8 cellular contexts compared by ENCODE assay signal in the genomic region with DNA sequence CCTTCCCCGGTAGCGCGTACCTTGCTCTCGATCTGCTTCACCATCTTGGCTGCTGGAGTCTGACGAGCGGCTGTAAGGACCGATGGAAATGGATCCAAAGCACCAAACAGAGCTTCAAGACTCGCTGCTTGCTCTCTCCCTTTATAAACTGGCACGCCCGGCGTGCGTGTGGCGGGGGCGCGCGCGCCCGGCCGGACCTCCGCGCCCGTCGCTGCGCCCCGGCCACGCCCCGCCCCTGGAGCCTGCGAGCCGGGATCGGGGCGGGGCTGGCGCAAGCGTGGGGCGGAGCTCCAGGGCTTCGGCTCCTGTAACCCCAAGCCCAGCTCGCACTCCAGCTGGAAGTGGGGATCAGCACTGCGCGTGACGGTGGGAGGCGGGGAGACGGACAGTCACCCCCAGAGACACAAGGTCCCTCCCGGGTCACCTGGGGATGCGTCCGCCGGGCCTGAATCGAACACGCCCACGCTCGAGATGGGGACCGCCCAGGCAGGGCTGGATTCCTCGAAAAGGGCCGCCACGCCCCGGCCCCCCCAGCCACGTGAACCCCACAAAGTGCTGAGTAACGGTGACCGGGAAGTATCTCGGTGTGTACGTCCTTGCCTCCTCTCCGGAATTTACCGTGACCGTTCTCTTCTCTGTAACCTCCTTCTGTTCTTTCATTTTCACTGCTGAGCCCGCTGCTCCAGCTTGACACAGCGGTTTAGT. TPM values are rescaled to one million over a fixed set of nuclear protein-coding genes. Genes with fewer than 3 reads are reported as not detected.
A peak's percentile ranks its signal among the peaks of the same experiment; 100 is the strongest.
DNase-seq lines count a peak whose midpoint lies in the region; ATAC-seq, FAIRE-seq and TF ChIP-seq lines count a peak whose summit lies in the region.

TXN (minus strand) TSS at position 116 of the 705 bp plus-strand sequence; CDS start at position 44, 72 bp downstream.

- no TSS peak for BruUV-seq in OCI-LY7 (replicated peaks; lab: Mats Ljungman, UMichigan)

- H3K79me2 ChIP-seq in OCI-LY7 (ENCODE audit: insufficient read depth, low read depth, low read length) = peaks cover 45% of the 10 kb centered on the region

- peak within 1 kb of the TSS; percentile 87 for H3K4me2 ChIP-seq in OCI-LY7 (ENCODE audit: low read length)

- H3K9me2 ChIP-seq in OCI-LY7 (ENCODE audit: insufficient read depth, low read length) = no peaks in the 10 kb centered on the region

- no peaks in the 10 kb centered on the region for H3K27me3 ChIP-seq in HUES6 (ENCODE audit: control insufficient read depth, insufficient read depth, low read length)

- H3K27ac ChIP-seq in HUES6 (ENCODE audit: low read depth, low read length) (peak within 1 kb of the TSS; percentile 93), OCI-LY7 (ENCODE audit: low read depth, low read length, poor library complexity, severe bottlenecking) (no peak within 1 kb of the TSS)

- peak within 1 kb of the TSS; percentile 72 for H2AFZ ChIP-seq in OCI-LY7 (ENCODE audit: low read length)

- H3K36me3 ChIP-seq in HUES6 (ENCODE audit: control insufficient read depth, insufficient read depth, low read length) (0 out of 2 replicates have a peak, but pooled peaks cover 4% of the 10 kb centered on the region), OCI-LY7 (ENCODE audit: insufficient read depth, low read length) (peaks cover 4% of the 10 kb centered on the region; the same call in 1 of the 2 replicates), mucosa of descending colon (ENCODE audit: low read depth) (no peaks in the 10 kb centered on the region)

- CTCF ChIA-PET in OCI-LY7 (lab: Charles Lee; ENCODE audit: unreplicated experiment) = interaction anchor here (0.6 to 0.7 kb wide), 3 partner anchors 131 to 452 kb away, joined by 4 to 11 read pairs (median 10); no protein-coding TSS in a partner anchor

- peaks cover 14% of the 10 kb centered on the region; the same call in 1 of the 2 replicates for H4K20me1 ChIP-seq in OCI-LY7 (ENCODE audit: insufficient read depth, low read length)

- intact Hi-C loops in OCI-LY7 (cut with micrococcal nuclease; ENCODE audit: unreplicated experiment) (loop anchor here (5.0 kb wide), 1 partner anchor 51 kb away; no protein-coding TSS in a partner anchor), mucosa of descending colon (cut with DNase I, micrococcal nuclease) (no loop called here)

- DNase-seq in D721Med (ENCODE audit: insufficient read length, low spot score) (peak; percentile 30), OCI-LY7 (ENCODE audit: low spot score) (peak; percentile 89), activated T-cell treated with anti-CD3 and anti-CD28 coated beads for 1 hour (ENCODE audit: low read depth) (peak; percentile 71), epidermal melanocyte (ENCODE audit: insufficient read length, low spot score) (peak; percentile 40), mucosa of descending colon (peak; percentile 94 to 95 (median 95))
- peak; percentile 82 for DNase-seq in stimulated activated CD8-positive, alpha-beta memory T cell treated with anti-CD3 and anti-CD28 coated beads, Interleukin-4, amount 100 ng/mL, for 24 hours (ENCODE audit: low read depth)

- ATAC-seq in GM21447 (IDR thresholded peaks at IDR 0.05; ENCODE audit: unreplicated experiment) = peak; percentile 62
- peak; percentile 89 for ATAC-seq in mucosa of descending colon

- POLR2A ChIA-PET in OCI-LY7 (lab: Charles Lee) = interaction anchor here (0.6 to 1.8 kb wide), 13 partner anchors 12 to 1981 kb away, joined by 3 to 6 read pairs (median 3); no protein-coding TSS in a partner anchor

- H3K9ac ChIP-seq in HUES6 (ENCODE audit: low read length) = peak within 1 kb of the TSS; percentile 95

- FAIRE-seq in D721Med (lab: Jason Lieb, UNC) = no peak

- peaks cover 30% of the 10 kb centered on the region for H3K4me1 ChIP-seq in HUES6 (ENCODE audit: control insufficient read depth, insufficient read depth, low read length)
- peaks cover 26% of the 10 kb centered on the region for H3K4me1 ChIP-seq in OCI-LY7 (ENCODE audit: insufficient read depth, low read length, poor library complexity, severe bottlenecking)
- H3K4me1 ChIP-seq in mucosa of descending colon (ENCODE audit: low read depth) = peaks cover 45% of the 10 kb centered on the region

- H3K4me3 ChIP-seq in HUES6 (ENCODE audit: low read depth, low read length) = peak within 1 kb of the TSS; percentile 98
- H3K4me3 ChIP-seq in OCI-LY7 (ENCODE audit: low read depth, low read length, poor library complexity, severe bottlenecking) = peak within 1 kb of the TSS; percentile 92
- H3K4me3 ChIP-seq in mucosa of descending colon = peak within 1 kb of the TSS; percentile 88

- H3K9me3 ChIP-seq in HUES6 (ENCODE audit: control insufficient read depth, insufficient read depth, low read depth, low read length) (no peaks in the 10 kb centered on the region), OCI-LY7 (ENCODE audit: low read length) (no peaks in the 10 kb centered on the region), mucosa of descending colon (no peaks in the 10 kb centered on the region)

- TF ChIP-seq CTCF in D721Med (IDR thresholded peaks at IDR 0.05; ENCODE audit: insufficient read depth, missing control alignments) = no peak
- no peak for TF ChIP-seq CTCF in OCI-LY7 (conservative IDR thresholded peaks at IDR 0.05; ENCODE audit: low read length)
- TF ChIP-seq CTCF in mucosa of descending colon (IDR thresholded peaks at IDR 0.05) = no peak

RNA-seq across cellular contexts. Expression of gene TXN, which starts in this region (rescaled TPM):
- 82.5 and 120 TPM in 2 replicates for total RNA-seq in OCI-LY7 (2014; rRNA removed; shearing (Covaris generic))
- 135 and 165 TPM in 2 replicates for total RNA-seq in OCI-LY7 (2022)
- total RNA-seq in mucosa of descending colon = 100 to 1,000 TPM; 228 to 441 (median 422) TPM

Comparison
In these comparisons a context has a peak if more than half of its experiments do, and no peak if none do; other contexts are left out.
1. DNase-seq: peak in every context shown above with its lines; median percentile 95 in mucosa of descending colon; 89 in OCI-LY7; 82 in stimulated activated CD8-positive, alpha-beta memory T cell treated with anti-CD3 and anti-CD28 coated beads, Interleukin-4, amount 100 ng/mL, for 24 hours; 71 in activated T-cell treated with anti-CD3 and anti-CD28 coated beads for 1 hour; 40 in epidermal melanocyte; 30 in D721Med.